Comparison of ENCODE assay signal across 1 cellular context in the genomic region with DNA sequence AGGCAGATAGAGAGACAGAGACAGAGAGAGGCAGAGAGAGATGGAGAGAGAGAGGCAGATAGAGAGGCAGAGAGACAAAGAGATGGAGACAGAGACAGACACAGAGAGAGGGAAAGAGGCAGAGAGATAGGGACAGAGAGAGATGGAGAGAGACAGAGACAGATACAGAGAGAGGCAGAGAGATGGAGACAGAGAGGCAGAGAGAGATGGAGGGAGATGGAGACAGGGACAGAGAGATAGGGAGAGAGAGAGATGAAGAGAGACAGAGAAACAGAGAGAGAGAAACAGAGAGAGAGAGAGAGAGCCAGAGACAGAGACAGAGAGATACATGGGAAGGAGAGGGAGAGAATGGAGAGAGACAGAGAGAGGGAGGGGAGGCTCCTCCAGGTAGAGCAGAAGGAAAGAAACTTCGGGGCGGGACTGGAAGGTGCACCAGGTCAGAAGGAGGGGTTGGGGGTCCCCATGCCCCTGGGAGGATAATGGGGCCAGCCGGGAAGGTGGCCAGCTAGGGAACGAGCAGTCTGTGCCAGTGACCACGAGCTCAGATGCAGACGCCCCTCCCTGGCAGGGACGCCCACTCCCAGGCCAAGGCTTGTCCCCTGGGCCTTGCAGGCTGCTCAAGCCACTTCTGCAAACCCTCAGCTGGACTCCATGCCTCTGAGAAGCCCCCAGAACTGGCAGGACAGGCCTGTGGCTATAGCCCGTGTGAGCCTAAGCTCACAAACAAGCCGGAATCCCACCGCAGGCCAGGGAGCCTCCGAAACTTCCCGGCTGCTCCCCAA.
A peak's percentile ranks its signal among the peaks of the same experiment; 100 is the strongest.
TF ChIP-seq lines count a peak whose summit lies in the region.

No MANE protein-coding gene starts in this region.

TF ChIP-seq in K562, 482 proteins besides CTCF, POLR2A, EP300 and RAD21 (continues in another document):
- no peak for TF ChIP-seq YBX1 (IDR thresholded peaks at IDR 0.05)
- TF ChIP-seq PHB2 (IDR thresholded peaks at IDR 0.05; ENCODE audit: low read depth): peak; percentile 28; the same call in 1 of the 2 replicates
- 0 out of 2 replicates have a peak, but pooled peaks have one; percentile 14 for TF ChIP-seq SMARCA5 (IDR thresholded peaks at IDR 0.05)
- TF ChIP-seq ARHGAP35 (IDR thresholded peaks at IDR 0.05; ENCODE audit: partially characterized antibody): peak; percentile 64
- peak; percentile 54; the same call in 1 of the 2 replicates for TF ChIP-seq ELF4 (CRISPR knock-in tag; IDR thresholded peaks at IDR 0.05)
- TF ChIP-seq NCOA1 (IDR thresholded peaks at IDR 0.05; ENCODE audit: low read depth): 0 out of 2 replicates have a peak, but pooled peaks have one; percentile 21
- TF ChIP-seq, protein P1, sequence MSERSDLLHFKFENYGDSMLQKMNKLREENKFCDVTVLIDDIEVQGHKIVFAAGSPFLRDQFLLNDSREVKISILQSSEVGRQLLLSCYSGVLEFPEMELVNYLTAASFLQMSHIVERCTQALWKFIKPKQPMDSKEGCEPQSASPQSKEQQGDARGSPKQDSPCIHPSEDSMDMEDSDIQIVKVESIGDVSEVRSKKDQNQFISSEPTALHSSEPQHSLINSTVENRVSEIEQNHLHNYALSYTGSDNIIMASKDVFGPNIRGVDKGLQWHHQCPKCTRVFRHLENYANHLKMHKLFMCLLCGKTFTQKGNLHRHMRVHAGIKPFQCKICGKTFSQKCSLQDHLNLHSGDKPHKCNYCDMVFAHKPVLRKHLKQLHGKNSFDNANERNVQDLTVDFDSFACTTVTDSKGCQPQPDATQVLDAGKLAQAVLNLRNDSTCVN (CRISPR knock-in tag; IDR thresholded peaks at IDR 0.05): peak; percentile 53; the same call in 1 of the 2 replicates
- 0 out of 2 replicates have a peak, but pooled peaks have one; percentile 7 for TF ChIP-seq ARID1B (IDR thresholded peaks at IDR 0.05)
- 0 out of 2 replicates have a peak, but pooled peaks have one; percentile 9 for TF ChIP-seq MTA2 (IDR thresholded peaks at IDR 0.05; ENCODE audit: low read depth)
- 0 out of 2 replicates have a peak, but pooled peaks have one; percentile 60 for TF ChIP-seq HDGF (IDR thresholded peaks at IDR 0.05)
- TF ChIP-seq HDAC1 (IDR thresholded peaks at IDR 0.05): peak in 1 of 2 experiments; percentile 58; a peak in 1 of 4 replicates
- TF ChIP-seq PML (IDR thresholded peaks at IDR 0.05; ENCODE audit: low read length): no peak
- no peak for TF ChIP-seq ZNF134 (CRISPR knock-in tag; conservative IDR thresholded peaks at IDR 0.05)
- 0 out of 2 replicates have a peak, but pooled peaks have one; percentile 7 for TF ChIP-seq SPI1 (IDR thresholded peaks at IDR 0.05; ENCODE audit: borderline replicate concordance, low read depth, low read length)
- no peak for TF ChIP-seq ZNF23 (CRISPR knock-in tag; IDR thresholded peaks at IDR 0.05)
- TF ChIP-seq ZBTB1 (CRISPR knock-in tag; IDR thresholded peaks at IDR 0.05; ENCODE audit: borderline replicate concordance, low read depth): 0 out of 2 replicates have a peak, but pooled peaks have one; percentile 16
- peak in 1 of 2 experiments; percentile 25; a peak in 2 of 4 replicates for TF ChIP-seq KDM1A (IDR thresholded peaks at IDR 0.05)
- no peak for TF ChIP-seq CEBPB (tag; IDR thresholded peaks at IDR 0.05)
- no peak for TF ChIP-seq SMARCB1 (IDR thresholded peaks at IDR 0.05; ENCODE audit: insufficient read length, low read depth)
- TF ChIP-seq POLR3A (IDR thresholded peaks at IDR 0.05; ENCODE audit: borderline replicate concordance, extremely low read depth, insufficient read depth, insufficient read length): no peak
- TF ChIP-seq NFIX (CRISPR knock-in tag; IDR thresholded peaks at IDR 0.05; ENCODE audit: low read depth): no peak
- no peak for TF ChIP-seq RBM34 (IDR thresholded peaks at IDR 0.05; ENCODE audit: borderline replicate concordance, insufficient read depth, low read length)
- TF ChIP-seq, protein P2, sequence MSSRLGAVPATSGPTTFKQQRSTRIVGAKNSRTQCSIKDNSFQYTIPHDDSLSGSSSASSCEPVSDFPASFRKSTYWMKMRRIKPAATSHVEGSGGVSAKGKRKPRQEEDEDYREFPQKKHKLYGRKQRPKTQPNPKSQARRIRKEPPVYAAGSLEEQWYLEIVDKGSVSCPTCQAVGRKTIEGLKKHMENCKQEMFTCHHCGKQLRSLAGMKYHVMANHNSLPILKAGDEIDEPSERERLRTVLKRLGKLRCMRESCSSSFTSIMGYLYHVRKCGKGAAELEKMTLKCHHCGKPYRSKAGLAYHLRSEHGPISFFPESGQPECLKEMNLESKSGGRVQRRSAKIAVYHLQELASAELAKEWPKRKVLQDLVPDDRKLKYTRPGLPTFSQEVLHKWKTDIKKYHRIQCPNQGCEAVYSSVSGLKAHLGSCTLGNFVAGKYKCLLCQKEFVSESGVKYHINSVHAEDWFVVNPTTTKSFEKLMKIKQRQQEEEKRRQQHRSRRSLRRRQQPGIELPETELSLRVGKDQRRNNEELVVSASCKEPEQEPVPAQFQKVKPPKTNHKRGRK (tag; IDR thresholded peaks at IDR 0.05): 0 out of 2 replicates have a peak, but pooled peaks have one; percentile 23
- 0 out of 2 replicates have a peak, but pooled peaks have one; percentile 27 for TF ChIP-seq GABPB1 (CRISPR knock-in tag; IDR thresholded peaks at IDR 0.05)
- TF ChIP-seq, protein P3, sequence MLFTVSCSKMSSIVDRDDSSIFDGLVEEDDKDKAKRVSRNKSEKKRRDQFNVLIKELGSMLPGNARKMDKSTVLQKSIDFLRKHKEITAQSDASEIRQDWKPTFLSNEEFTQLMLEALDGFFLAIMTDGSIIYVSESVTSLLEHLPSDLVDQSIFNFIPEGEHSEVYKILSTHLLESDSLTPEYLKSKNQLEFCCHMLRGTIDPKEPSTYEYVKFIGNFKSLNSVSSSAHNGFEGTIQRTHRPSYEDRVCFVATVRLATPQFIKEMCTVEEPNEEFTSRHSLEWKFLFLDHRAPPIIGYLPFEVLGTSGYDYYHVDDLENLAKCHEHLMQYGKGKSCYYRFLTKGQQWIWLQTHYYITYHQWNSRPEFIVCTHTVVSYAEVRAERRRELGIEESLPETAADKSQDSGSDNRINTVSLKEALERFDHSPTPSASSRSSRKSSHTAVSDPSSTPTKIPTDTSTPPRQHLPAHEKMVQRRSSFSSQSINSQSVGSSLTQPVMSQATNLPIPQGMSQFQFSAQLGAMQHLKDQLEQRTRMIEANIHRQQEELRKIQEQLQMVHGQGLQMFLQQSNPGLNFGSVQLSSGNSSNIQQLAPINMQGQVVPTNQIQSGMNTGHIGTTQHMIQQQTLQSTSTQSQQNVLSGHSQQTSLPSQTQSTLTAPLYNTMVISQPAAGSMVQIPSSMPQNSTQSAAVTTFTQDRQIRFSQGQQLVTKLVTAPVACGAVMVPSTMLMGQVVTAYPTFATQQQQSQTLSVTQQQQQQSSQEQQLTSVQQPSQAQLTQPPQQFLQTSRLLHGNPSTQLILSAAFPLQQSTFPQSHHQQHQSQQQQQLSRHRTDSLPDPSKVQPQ (CRISPR knock-in tag; IDR thresholded peaks at IDR 0.05; ENCODE audit: borderline replicate concordance): no peak
- no peak for TF ChIP-seq RBM14 (IDR thresholded peaks at IDR 0.05; ENCODE audit: borderline replicate concordance, insufficient read depth, low read depth, low read length)
- TF ChIP-seq NCOA4 (IDR thresholded peaks at IDR 0.05; ENCODE audit: partially characterized antibody): peak; percentile 78
- peak; percentile 27; the same call in 1 of the 2 replicates for TF ChIP-seq DPF2 (IDR thresholded peaks at IDR 0.05)
- peak; percentile 39 for TF ChIP-seq ASH1L (IDR thresholded peaks at IDR 0.05; ENCODE audit: borderline replicate concordance, low read depth, partially characterized antibody)
- peak; percentile 33; the same call in 1 of the 2 replicates for TF ChIP-seq LARP7 (IDR thresholded peaks at IDR 0.05)
- TF ChIP-seq EHMT2 (IDR thresholded peaks at IDR 0.05): peak; percentile 64; the same call in 1 of the 2 replicates
- TF ChIP-seq, protein P4, sequence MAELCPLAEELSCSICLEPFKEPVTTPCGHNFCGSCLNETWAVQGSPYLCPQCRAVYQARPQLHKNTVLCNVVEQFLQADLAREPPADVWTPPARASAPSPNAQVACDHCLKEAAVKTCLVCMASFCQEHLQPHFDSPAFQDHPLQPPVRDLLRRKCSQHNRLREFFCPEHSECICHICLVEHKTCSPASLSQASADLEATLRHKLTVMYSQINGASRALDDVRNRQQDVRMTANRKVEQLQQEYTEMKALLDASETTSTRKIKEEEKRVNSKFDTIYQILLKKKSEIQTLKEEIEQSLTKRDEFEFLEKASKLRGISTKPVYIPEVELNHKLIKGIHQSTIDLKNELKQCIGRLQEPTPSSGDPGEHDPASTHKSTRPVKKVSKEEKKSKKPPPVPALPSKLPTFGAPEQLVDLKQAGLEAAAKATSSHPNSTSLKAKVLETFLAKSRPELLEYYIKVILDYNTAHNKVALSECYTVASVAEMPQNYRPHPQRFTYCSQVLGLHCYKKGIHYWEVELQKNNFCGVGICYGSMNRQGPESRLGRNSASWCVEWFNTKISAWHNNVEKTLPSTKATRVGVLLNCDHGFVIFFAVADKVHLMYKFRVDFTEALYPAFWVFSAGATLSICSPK (IDR thresholded peaks at IDR 0.05; ENCODE audit: borderline replicate concordance): peak; percentile 51; the same call in 1 of the 2 replicates
- peak; percentile 21; the same call in 1 of the 2 replicates for TF ChIP-seq HLTF (IDR thresholded peaks at IDR 0.05)
- TF ChIP-seq MEIS2 (IDR thresholded peaks at IDR 0.05; ENCODE audit: partially characterized antibody): no peak
- peak; percentile 38; the same call in 1 of the 2 replicates for TF ChIP-seq CC2D1A (IDR thresholded peaks at IDR 0.05)
- TF ChIP-seq, protein P5, sequence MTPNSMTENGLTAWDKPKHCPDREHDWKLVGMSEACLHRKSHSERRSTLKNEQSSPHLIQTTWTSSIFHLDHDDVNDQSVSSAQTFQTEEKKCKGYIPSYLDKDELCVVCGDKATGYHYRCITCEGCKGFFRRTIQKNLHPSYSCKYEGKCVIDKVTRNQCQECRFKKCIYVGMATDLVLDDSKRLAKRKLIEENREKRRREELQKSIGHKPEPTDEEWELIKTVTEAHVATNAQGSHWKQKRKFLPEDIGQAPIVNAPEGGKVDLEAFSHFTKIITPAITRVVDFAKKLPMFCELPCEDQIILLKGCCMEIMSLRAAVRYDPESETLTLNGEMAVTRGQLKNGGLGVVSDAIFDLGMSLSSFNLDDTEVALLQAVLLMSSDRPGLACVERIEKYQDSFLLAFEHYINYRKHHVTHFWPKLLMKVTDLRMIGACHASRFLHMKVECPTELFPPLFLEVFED (CRISPR knock-in tag; conservative IDR thresholded peaks at IDR 0.05): 0 out of 2 replicates have a peak, but pooled peaks have one; percentile 21
- TF ChIP-seq CHD4 (IDR thresholded peaks at IDR 0.05; ENCODE audit: insufficient read depth, insufficient replicate concordance, low read depth, low read length, poor library complexity, severe bottlenecking): no peak
- no peak for TF ChIP-seq CBFB (CRISPR knock-in tag; IDR thresholded peaks at IDR 0.05)
- no peak for TF ChIP-seq NCOA2 (IDR thresholded peaks at IDR 0.05; ENCODE audit: partially characterized antibody in 2 of 2)
- peak; percentile 65; the same call in 1 of the 2 replicates for TF ChIP-seq BCOR (IDR thresholded peaks at IDR 0.05)
- TF ChIP-seq, protein P6, sequence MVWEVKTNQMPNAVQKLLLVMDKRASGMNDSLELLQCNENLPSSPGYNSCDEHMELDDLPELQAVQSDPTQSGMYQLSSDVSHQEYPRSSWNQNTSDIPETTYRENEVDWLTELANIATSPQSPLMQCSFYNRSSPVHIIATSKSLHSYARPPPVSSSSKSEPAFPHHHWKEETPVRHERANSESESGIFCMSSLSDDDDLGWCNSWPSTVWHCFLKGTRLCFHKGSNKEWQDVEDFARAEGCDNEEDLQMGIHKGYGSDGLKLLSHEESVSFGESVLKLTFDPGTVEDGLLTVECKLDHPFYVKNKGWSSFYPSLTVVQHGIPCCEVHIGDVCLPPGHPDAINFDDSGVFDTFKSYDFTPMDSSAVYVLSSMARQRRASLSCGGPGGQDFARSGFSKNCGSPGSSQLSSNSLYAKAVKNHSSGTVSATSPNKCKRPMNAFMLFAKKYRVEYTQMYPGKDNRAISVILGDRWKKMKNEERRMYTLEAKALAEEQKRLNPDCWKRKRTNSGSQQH (CRISPR knock-in tag; IDR thresholded peaks at IDR 0.05): peak; percentile 92
- TF ChIP-seq MCM3 (IDR thresholded peaks at IDR 0.05): 0 out of 2 replicates have a peak, but pooled peaks have one; percentile 23
- TF ChIP-seq KHSRP (IDR thresholded peaks at IDR 0.05): no peak
- TF ChIP-seq, protein P7, sequence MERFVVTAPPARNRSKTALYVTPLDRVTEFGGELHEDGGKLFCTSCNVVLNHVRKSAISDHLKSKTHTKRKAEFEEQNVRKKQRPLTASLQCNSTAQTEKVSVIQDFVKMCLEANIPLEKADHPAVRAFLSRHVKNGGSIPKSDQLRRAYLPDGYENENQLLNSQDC (CRISPR knock-in tag; IDR thresholded peaks at IDR 0.05): no peak
- TF ChIP-seq CSDE1 (IDR thresholded peaks at IDR 0.05): peak in 1 of 2 experiments; percentile 67; a peak in 1 of 4 replicates
- TF ChIP-seq, protein P8, sequence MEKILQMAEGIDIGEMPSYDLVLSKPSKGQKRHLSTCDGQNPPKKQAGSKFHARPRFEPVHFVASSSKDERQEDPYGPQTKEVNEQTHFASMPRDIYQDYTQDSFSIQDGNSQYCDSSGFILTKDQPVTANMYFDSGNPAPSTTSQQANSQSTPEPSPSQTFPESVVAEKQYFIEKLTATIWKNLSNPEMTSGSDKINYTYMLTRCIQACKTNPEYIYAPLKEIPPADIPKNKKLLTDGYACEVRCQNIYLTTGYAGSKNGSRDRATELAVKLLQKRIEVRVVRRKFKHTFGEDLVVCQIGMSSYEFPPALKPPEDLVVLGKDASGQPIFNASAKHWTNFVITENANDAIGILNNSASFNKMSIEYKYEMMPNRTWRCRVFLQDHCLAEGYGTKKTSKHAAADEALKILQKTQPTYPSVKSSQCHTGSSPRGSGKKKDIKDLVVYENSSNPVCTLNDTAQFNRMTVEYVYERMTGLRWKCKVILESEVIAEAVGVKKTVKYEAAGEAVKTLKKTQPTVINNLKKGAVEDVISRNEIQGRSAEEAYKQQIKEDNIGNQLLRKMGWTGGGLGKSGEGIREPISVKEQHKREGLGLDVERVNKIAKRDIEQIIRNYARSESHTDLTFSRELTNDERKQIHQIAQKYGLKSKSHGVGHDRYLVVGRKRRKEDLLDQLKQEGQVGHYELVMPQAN (IDR thresholded peaks at IDR 0.05; ENCODE audit: borderline replicate concordance): peak; percentile 66
- TF ChIP-seq, protein P9, sequence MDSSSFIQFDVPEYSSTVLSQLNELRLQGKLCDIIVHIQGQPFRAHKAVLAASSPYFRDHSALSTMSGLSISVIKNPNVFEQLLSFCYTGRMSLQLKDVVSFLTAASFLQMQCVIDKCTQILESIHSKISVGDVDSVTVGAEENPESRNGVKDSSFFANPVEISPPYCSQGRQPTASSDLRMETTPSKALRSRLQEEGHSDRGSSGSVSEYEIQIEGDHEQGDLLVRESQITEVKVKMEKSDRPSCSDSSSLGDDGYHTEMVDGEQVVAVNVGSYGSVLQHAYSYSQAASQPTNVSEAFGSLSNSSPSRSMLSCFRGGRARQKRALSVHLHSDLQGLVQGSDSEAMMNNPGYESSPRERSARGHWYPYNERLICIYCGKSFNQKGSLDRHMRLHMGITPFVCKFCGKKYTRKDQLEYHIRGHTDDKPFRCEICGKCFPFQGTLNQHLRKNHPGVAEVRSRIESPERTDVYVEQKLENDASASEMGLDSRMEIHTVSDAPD (CRISPR knock-in tag; IDR thresholded peaks at IDR 0.05): no peak
- TF ChIP-seq MYBL2 (IDR thresholded peaks at IDR 0.05; ENCODE audit: low read depth): peak; percentile 22; the same call in 1 of the 2 replicates
- no peak for TF ChIP-seq MYBL2 (CRISPR knock-in tag; IDR thresholded peaks at IDR 0.05; ENCODE audit: borderline replicate concordance)
